Comparison of ENCODE assay signal across 8 cellular contexts in the genomic region with DNA sequence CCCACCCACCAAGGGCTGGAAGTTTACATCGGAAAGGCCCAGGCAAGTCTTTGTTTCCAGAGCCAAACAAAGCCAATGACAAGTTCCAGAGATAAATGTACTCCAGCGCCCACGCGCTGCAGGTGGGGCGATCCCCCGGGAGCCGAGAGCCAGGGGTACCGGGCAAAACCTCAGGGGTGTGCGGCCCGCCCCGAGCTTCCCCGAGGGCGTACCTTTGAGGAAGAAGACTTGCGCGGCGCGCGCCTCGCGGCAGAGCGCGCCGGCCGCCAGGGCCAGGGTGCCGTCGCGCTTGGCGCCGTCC. TPM values are rescaled to one million over a fixed set of nuclear protein-coding genes. Genes with fewer than 3 reads are reported as not detected.
DNase-seq lines count a peak whose midpoint lies in the region; ATAC-seq and TF ChIP-seq lines count a peak whose summit lies in the region.

No MANE protein-coding gene starts in this region.

- peaks cover 3 to 87% (median 42%) of the 10 kb centered on the region in 9 donors for H3K4me1 ChIP-seq in heart right ventricle
- H3K4me1 ChIP-seq in iPS-20b (ENCODE audit: insufficient read depth, low read length), result peaks cover 19% of the 10 kb centered on the region
- H3K4me1 ChIP-seq in suprapubic skin, result peaks cover 61% of the 10 kb centered on the region

- no peak for ATAC-seq in heart right ventricle
- ATAC-seq in Right ventricle myocardium inferior, result no peak
- ATAC-seq in GM21528 (IDR thresholded peaks at IDR 0.05; ENCODE audit: low FRiP score, unreplicated experiment), result no peak
- no peak for ATAC-seq in HG03045 (IDR thresholded peaks at IDR 0.05; ENCODE audit: unreplicated experiment)

- DNase-seq in heart right ventricle (no peak), Right ventricle myocardium inferior (ENCODE audit: missing footprints) (no peak), suprapubic skin (ENCODE audit: low spot score in 2 of 2) (peak in 1 of 2 donors; percentile 79), occipital lobe (lab: John Stamatoyannopoulos, UW) (no peak)
- DNase-seq in activated T-helper 9 cell treated with anti-CD3 and anti-CD28 coated beads, Interleukin-2, amount 50 U/mL, for 16 hours (ENCODE audit: low read depth), result peak; percentile 44

- peak overlapping the region; percentile 92 for H3K9ac ChIP-seq in iPS-20b (ENCODE audit: low read depth, low read length)

- H3K27me3 ChIP-seq in heart right ventricle (no peaks in the 10 kb centered on the region), iPS-20b (ENCODE audit: insufficient read depth, low read length) (peaks cover 47% of the 10 kb centered on the region), suprapubic skin (no peaks in the 10 kb centered on the region)

- no peak for TF ChIP-seq POLR2A in suprapubic skin (IDR thresholded peaks at IDR 0.05)

- TF ChIP-seq EP300 in suprapubic skin (IDR thresholded peaks at IDR 0.05), result no peak

- intact Hi-C loops in heart right ventricle (cut with DNase I) (loop anchor here in 9 of 10 donors (1.0 to 10.0 kb wide), 18 partner anchors 53 to 164 kb away; no protein-coding TSS in a partner anchor), Right ventricle myocardium inferior (cut with DNase I) (loop anchor here (2.0 kb wide), 3 partner anchors 24 to 132 kb away; a partner anchor contains a TSS)

- TF ChIP-seq CTCF in heart right ventricle (IDR thresholded peaks at IDR 0.05) (no peak), suprapubic skin (IDR thresholded peaks at IDR 0.05) (no peak)

- H3K27ac ChIP-seq in heart right ventricle (peak overlapping the region; percentile 95 to 100 (median 100)), iPS-20b (ENCODE audit: low read length) (no peak overlapping the region), suprapubic skin (peak overlapping the region; percentile 100)

- 0% methylated on average over 22 to 29 of the region's 29 CpGs for WGBS in heart right ventricle, 2 donors
- under 1% methylated on average over 17 of the region's 29 CpGs for WGBS in suprapubic skin

- H3K4me3 ChIP-seq in heart right ventricle (peak overlapping the region; percentile 62 to 99 (median 92)), iPS-20b (ENCODE audit: low read length) (peak overlapping the region; percentile 84), suprapubic skin (peak overlapping the region; percentile 97)

- H3K9me3 ChIP-seq in heart right ventricle (no peaks in the 10 kb centered on the region), iPS-20b (ENCODE audit: insufficient read depth, low read depth, low read length) (no peaks in the 10 kb centered on the region), suprapubic skin (no peaks in the 10 kb centered on the region)

- peaks cover 6 to 36% (median 27%) of the 10 kb centered on the region in 9 donors for H3K36me3 ChIP-seq in heart right ventricle
- peaks cover 23% of the 10 kb centered on the region for H3K36me3 ChIP-seq in iPS-20b (ENCODE audit: insufficient read depth, low read depth, low read length)
- peaks cover 36% of the 10 kb centered on the region for H3K36me3 ChIP-seq in suprapubic skin

RNA-seq across cellular contexts. Expression of a gene that starts 0.7 kb away (rescaled TPM):
- total RNA-seq in heart right ventricle (100 to 1,000 TPM in 7 of 10 donors, 10 to 100 TPM in 3; 55.7 to 215 (median 143) TPM), Right ventricle myocardium inferior (103 TPM), suprapubic skin (1,000 to 10,000 TPM; 1,246 to 2,948 (median 1,762) TPM), occipital lobe (54.1 TPM)
- 10 to 100 TPM; 33.3 to 98.6 TPM for polyA plus RNA-seq in heart right ventricle

Comparison
In these comparisons a context has a peak if more than half of its experiments do, and no peak if none do; other contexts are left out.
1. RNA of a gene that starts 0.7 kb away (total RNA-seq): 1,246 to 2,948 TPM in suprapubic skin; 55.7 to 215 TPM in heart right ventricle, 103 TPM in Right ventricle myocardium inferior (single experiment) and 54.1 TPM in occipital lobe (single experiment); every median in the first group is over 4 times any median in the second.
2. Peak in every context shown above with its lines, with median percentiles within 50 percentile points of each other: H3K4me3 ChIP-seq.